In the genomic region with DNA sequence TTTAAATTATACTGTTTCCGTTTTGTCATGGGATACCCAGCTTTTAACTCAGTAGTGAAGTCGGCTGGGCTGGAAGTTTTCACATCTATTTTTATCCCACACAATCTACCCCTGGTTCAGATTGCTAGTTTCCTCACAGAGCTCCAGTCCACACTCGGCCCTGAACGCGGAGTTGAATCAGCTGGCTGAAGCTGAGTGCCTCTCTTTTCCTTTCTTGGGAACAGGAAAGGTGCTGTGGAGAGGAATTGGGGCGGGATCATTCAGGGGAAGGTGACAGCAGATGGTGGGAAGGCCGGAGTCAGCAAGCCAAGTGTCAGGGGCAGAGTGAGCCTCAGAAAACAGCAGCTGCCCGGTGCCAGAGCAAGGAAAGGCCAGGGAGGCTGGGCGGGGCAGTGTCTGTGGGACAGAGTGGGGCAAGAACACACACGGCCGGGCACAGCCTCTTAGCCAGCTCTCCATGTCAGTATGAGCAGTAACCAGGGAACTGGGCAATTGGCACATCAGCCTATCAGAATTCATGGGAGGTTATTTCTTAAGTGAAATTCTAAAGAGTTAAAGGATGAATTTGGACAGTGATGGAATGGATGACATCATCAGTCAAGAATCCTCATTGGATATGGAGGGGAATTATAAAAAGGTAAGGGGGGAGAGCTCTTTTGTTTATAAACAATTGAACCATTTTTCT, we compare ENCODE assay signal across 8 cellular contexts. TPM values are rescaled to one million over a fixed set of nuclear protein-coding genes. Genes with fewer than 3 reads are reported as not detected.
A peak's percentile ranks its signal among the peaks of the same experiment; 100 is the strongest.
DNase-seq lines count a peak whose midpoint lies in the region; ATAC-seq and TF ChIP-seq lines count a peak whose summit lies in the region.

No MANE protein-coding gene starts in this region.

- ATAC-seq in activated CD8-positive, alpha-beta T cell treated with anti-CD3 and anti-CD28 coated beads, Interleukin-2, amount 10 ng/mL, durations not matched to agents 7 days and 5 days = no peak
- no peak for ATAC-seq in HG03097 (IDR thresholded peaks at IDR 0.05; ENCODE audit: low FRiP score, unreplicated experiment)
- no peak for ATAC-seq in HG03095 (IDR thresholded peaks at IDR 0.05; ENCODE audit: unreplicated experiment)

- peak overlapping the region; percentile 3; the same call in 1 of the 2 replicates for H2AFZ ChIP-seq in KMS-11 (ENCODE audit: low read depth)

- H3K79me2 ChIP-seq in KMS-11 (ENCODE audit: insufficient read depth, low read depth) = no peaks in the 10 kb centered on the region

- no peak overlapping the region for H3K9ac ChIP-seq in KMS-11
- H3K9ac ChIP-seq in mucosa of rectum (ENCODE audit: low read depth in 1 of 2, low read length in 2 of 2) = peak overlapping the region in 1 of 2 donors; percentile 12

- CTCF ChIA-PET in activated CD8-positive, alpha-beta T cell treated with anti-CD3 and anti-CD28 coated beads, Interleukin-2, amount 10 ng/mL, durations not matched to agents 7 days and 5 days (lab: Charles Lee) = interaction anchor here (1.3 kb wide), 1 partner anchor 24 kb away, joined by 5 read pairs; no protein-coding TSS in a partner anchor

- peaks cover 5% of the 10 kb centered on the region for H3K27me3 Mint-ChIP-seq in endothelial cell (ENCODE audit: unreplicated experiment)
- H3K27me3 Mint-ChIP-seq in activated CD8-positive, alpha-beta T cell treated with anti-CD3 and anti-CD28 coated beads, Interleukin-2, amount 10 ng/mL, durations not matched to agents 7 days and 5 days (ENCODE audit: low read depth) = peaks cover 26% of the 10 kb centered on the region

- no peaks in the 10 kb centered on the region for H3K9me3 ChIP-seq in mucosa of rectum (ENCODE audit: control insufficient read depth in 2 of 2, low read length in 2 of 2)

- no peaks in the 10 kb centered on the region for H3K9me3 Mint-ChIP-seq in endothelial cell (ENCODE audit: unreplicated experiment)
- H3K9me3 Mint-ChIP-seq in activated CD8-positive, alpha-beta T cell treated with anti-CD3 and anti-CD28 coated beads, Interleukin-2, amount 10 ng/mL, durations not matched to agents 7 days and 5 days (ENCODE audit: insufficient read depth) = no peaks in the 10 kb centered on the region

- H3K36me3 ChIP-seq in KMS-11 (ENCODE audit: insufficient read depth) (no peaks in the 10 kb centered on the region), mucosa of rectum (ENCODE audit: control insufficient read depth in 2 of 2, insufficient read depth in 2 of 2, low read length in 2 of 2) (no peaks in the 10 kb centered on the region)

- peak; percentile 89 for DNase-seq in DMS 273 (lab: John Stamatoyannopoulos, UW; ENCODE audit: unreplicated experiment)
- DNase-seq in endothelial cell (ENCODE audit: low spot score) = peak; percentile 64
- no peak for DNase-seq in erythroblast (lab: John Stamatoyannopoulos, UW)
- DNase-seq in activated CD8-positive, alpha-beta T cell treated with anti-CD3 and anti-CD28 coated beads, Interleukin-2, amount 10 ng/mL, durations not matched to agents 7 days and 5 days = no peak

- peak overlapping the region; percentile 99 for H3K27ac Mint-ChIP-seq in endothelial cell (ENCODE audit: unreplicated experiment)
- H3K27ac Mint-ChIP-seq in activated CD8-positive, alpha-beta T cell treated with anti-CD3 and anti-CD28 coated beads, Interleukin-2, amount 10 ng/mL, durations not matched to agents 7 days and 5 days = no peak overlapping the region

- peaks cover 81% of the 10 kb centered on the region for H3K4me1 Mint-ChIP-seq in endothelial cell (ENCODE audit: unreplicated experiment)
- H3K4me1 Mint-ChIP-seq in activated CD8-positive, alpha-beta T cell treated with anti-CD3 and anti-CD28 coated beads, Interleukin-2, amount 10 ng/mL, durations not matched to agents 7 days and 5 days (ENCODE audit: low read depth) = peaks cover 5% of the 10 kb centered on the region

- no peak overlapping the region for H3K4me3 ChIP-seq in KMS-11 (IDR thresholded peaks at IDR 0.05; ENCODE audit: insufficient read depth, low read depth, low read length)
- H3K4me3 ChIP-seq in mucosa of rectum (ENCODE audit: low read length in 2 of 2) = peak overlapping the region in 1 of 2 donors; percentile 9

- no peak for TF ChIP-seq POLR2A in erythroblast (IDR thresholded peaks at IDR 0.05; ENCODE audit: low read length)

- H3K27ac ChIP-seq in KMS-11 (no peak overlapping the region), mucosa of rectum (ENCODE audit: low read depth in 2 of 2, low read length in 2 of 2) (peak overlapping the region; percentile 63 to 68)

- POLR2A ChIA-PET in activated CD8-positive, alpha-beta T cell treated with anti-CD3 and anti-CD28 coated beads, Interleukin-2, amount 10 ng/mL, durations not matched to agents 7 days and 5 days (lab: Charles Lee) = no interaction called here

- no peaks in the 10 kb centered on the region for H3K4me1 ChIP-seq in KMS-11 (ENCODE audit: low read depth, poor library complexity, severe bottlenecking)
- H3K4me1 ChIP-seq in mucosa of rectum (ENCODE audit: control insufficient read depth in 2 of 2, insufficient read depth in 2 of 2, low read length in 2 of 2) = peaks cover 2 to 4% of the 10 kb centered on the region in 2 donors

- no peak for TF ChIP-seq CTCF in KMS-11 (conservative IDR thresholded peaks at IDR 0.05; ENCODE audit: low read depth, low read length)
- no peak for TF ChIP-seq CTCF in endothelial cell (IDR thresholded peaks at IDR 0.05; ENCODE audit: unreplicated experiment)

- peaks cover 23% of the 10 kb centered on the region for H3K36me3 Mint-ChIP-seq in endothelial cell (ENCODE audit: low read depth, unreplicated experiment)
- no peaks in the 10 kb centered on the region for H3K36me3 Mint-ChIP-seq in activated CD8-positive, alpha-beta T cell treated with anti-CD3 and anti-CD28 coated beads, Interleukin-2, amount 10 ng/mL, durations not matched to agents 7 days and 5 days (ENCODE audit: low read depth)

- H4K20me1 ChIP-seq in KMS-11 (ENCODE audit: insufficient read depth) = no peaks in the 10 kb centered on the region

- peak overlapping the region; percentile 92 for H3K4me3 Mint-ChIP-seq in endothelial cell (ENCODE audit: unreplicated experiment)
- H3K4me3 Mint-ChIP-seq in activated CD8-positive, alpha-beta T cell treated with anti-CD3 and anti-CD28 coated beads, Interleukin-2, amount 10 ng/mL, durations not matched to agents 7 days and 5 days = no peak overlapping the region

- H3K27me3 ChIP-seq in KMS-11 (ENCODE audit: insufficient read depth, low read depth) (no peaks in the 10 kb centered on the region), mucosa of rectum (ENCODE audit: control insufficient read depth in 2 of 2, insufficient read depth in 2 of 2, low read length in 2 of 2) (no peaks in the 10 kb centered on the region)

- H3K4me2 ChIP-seq in KMS-11 = no peak overlapping the region; the same call in 1 of the 2 replicates

RNA-seq across cellular contexts. Expression of a gene that starts 13.3 kb away (rescaled TPM):
- 102 TPM for total RNA-seq in endothelial cell (ENCODE audit: unreplicated experiment)
- total RNA-seq in activated CD8-positive, alpha-beta T cell treated with anti-CD3 and anti-CD28 coated beads, Interleukin-2, amount 10 ng/mL, durations not matched to agents 7 days and 5 days = not detected

Comparison
In these comparisons a context has a peak if more than half of its experiments do, and no peak if none do; other contexts are left out.
1. DNase-seq: peak in DMS 273 (single experiment) and endothelial cell (single experiment); none in erythroblast (0 of 2) and activated CD8-positive, alpha-beta T cell treated with anti-CD3 and anti-CD28 coated beads, Interleukin-2, amount 10 ng/mL, durations not matched to agents 7 days and 5 days (single experiment).
2. RNA of a gene that starts 13.3 kb away (total RNA-seq): 102 TPM in endothelial cell (single experiment); not detected in activated CD8-positive, alpha-beta T cell treated with anti-CD3 and anti-CD28 coated beads, Interleukin-2, amount 10 ng/mL, durations not matched to agents 7 days and 5 days; every median in the first group is over 100 times any median in the second.